In genomic region chr11:75320643-75321042, GRCh38 we compare ENCODE assay signal across 25 cellular contexts. TPM values are rescaled to one million over a fixed set of nuclear protein-coding genes. Genes with fewer than 3 reads are reported as not detected.
DNase-seq lines count a peak whose midpoint lies in the region; ATAC-seq and TF ChIP-seq lines count a peak whose summit lies in the region.
"Had no signal": no experiment of that assay in that cellular context is flagged by ENCODE, and none has a peak within 500 bp of the region (broad histone marks: within the 10 kb centered on the region; RNA-seq: fewer than 3 reads in every experiment).

No MANE protein-coding gene starts in this region.

- H3K9me3 ChIP-seq in neural progenitor cell (ENCODE audit: low read depth) = no peaks in the 10 kb centered on the region
- H3K9me3 ChIP-seq: SJSA1 had no signal

- no peak overlapping the region for H3K9ac ChIP-seq in neural progenitor cell
- H3K9ac ChIP-seq: KMS-11 had no signal

- no peaks in the 10 kb centered on the region for H3K79me2 ChIP-seq in neural progenitor cell (ENCODE audit: low read depth)

- H3K4me2 ChIP-seq in neural progenitor cell = no peak overlapping the region
- H3K4me2 ChIP-seq: KMS-11 had no signal

- H3K36me3 ChIP-seq in neural progenitor cell = no peaks in the 10 kb centered on the region
- H3K36me3 ChIP-seq: SJSA1 had no signal

- H3K36me3 Mint-ChIP-seq in natural killer cell (no peaks in the 10 kb centered on the region), endothelial cell (ENCODE audit: low read depth, unreplicated experiment) (peaks cover 24% of the 10 kb centered on the region), neural progenitor cell (no peaks in the 10 kb centered on the region), nephron progenitor cell (ENCODE audit: low read depth) (no peaks in the 10 kb centered on the region)
- H3K36me3 Mint-ChIP-seq in natural killer cell treated with Interleukin-12 subunit alpha and Interleukin-12 subunit beta and Interleukin-15 and Interleukin-18, amount 100 ng/mL, for 72 hours = no peaks in the 10 kb centered on the region
- no peaks in the 10 kb centered on the region for H3K36me3 Mint-ChIP-seq in activated naive CD4-positive, alpha-beta T cell treated with anti-CD3 and anti-CD28 coated beads, Interleukin-2, amount 10 ng/mL, durations not matched to agents 7 days and 5 days

- CTCF ChIA-PET in activated naive CD4-positive, alpha-beta T cell treated with anti-CD3 and anti-CD28 coated beads, Interleukin-2, amount 10 ng/mL, durations not matched to agents 7 days and 5 days (lab: Charles Lee) = no interaction called here

- no peaks in the 10 kb centered on the region for H4K20me1 ChIP-seq in neural progenitor cell (ENCODE audit: low read depth)

- no peak overlapping the region for H3K4me3 ChIP-seq in neural progenitor cell
- H3K4me3 ChIP-seq: SJSA1 had no signal

- H3K4me3 Mint-ChIP-seq in natural killer cell (no peak overlapping the region), endothelial cell (ENCODE audit: unreplicated experiment) (no peak overlapping the region), neural progenitor cell (no peak overlapping the region), nephron progenitor cell (no peak overlapping the region)
- no peak overlapping the region for H3K4me3 Mint-ChIP-seq in natural killer cell treated with Interleukin-12 subunit alpha and Interleukin-12 subunit beta and Interleukin-15 and Interleukin-18, amount 100 ng/mL, for 72 hours
- no peak overlapping the region for H3K4me3 Mint-ChIP-seq in activated naive CD4-positive, alpha-beta T cell treated with anti-CD3 and anti-CD28 coated beads, Interleukin-2, amount 10 ng/mL, durations not matched to agents 7 days and 5 days
- H3K4me3 Mint-ChIP-seq: activated CD4-positive, alpha-beta T cell treated with anti-CD3 and anti-CD28 coated beads, Interleukin-2, amount 10 ng/mL, durations not matched to agents 24 days and 14 days; activated T-cell treated with anti-CD3 and anti-CD28 coated beads, Interleukin-2, amount 50 U/mL, for 4 hours; neural crest cell; stimulated activated naive CD8-positive, alpha-beta T cell treated with anti-CD3 and anti-CD28 coated beads, Interleukin-15, amount 100 ng/mL, for 72 hours; type B pancreatic cell had no signal

- no peak overlapping the region for H3K27ac ChIP-seq in neural progenitor cell
- H3K27ac ChIP-seq: KMS-11, SJSA1 had no signal

- H3K4me1 ChIP-seq in neural progenitor cell = no peaks in the 10 kb centered on the region

- H3K27me3 Mint-ChIP-seq in natural killer cell (ENCODE audit: low read depth in 2 of 2) = no peaks in the 10 kb centered on the region
- no peaks in the 10 kb centered on the region for H3K27me3 Mint-ChIP-seq in natural killer cell treated with Interleukin-12 subunit alpha and Interleukin-12 subunit beta and Interleukin-15 and Interleukin-18, amount 100 ng/mL, for 72 hours
- H3K27me3 Mint-ChIP-seq in endothelial cell (ENCODE audit: unreplicated experiment) = peaks cover 8% of the 10 kb centered on the region
- H3K27me3 Mint-ChIP-seq in neural progenitor cell (ENCODE audit: insufficient read depth, low read depth) = peaks cover 9% of the 10 kb centered on the region
- no peaks in the 10 kb centered on the region for H3K27me3 Mint-ChIP-seq in activated naive CD4-positive, alpha-beta T cell treated with anti-CD3 and anti-CD28 coated beads, Interleukin-2, amount 10 ng/mL, durations not matched to agents 7 days and 5 days
- peaks cover 11% of the 10 kb centered on the region for H3K27me3 Mint-ChIP-seq in nephron progenitor cell (ENCODE audit: low read depth, poor library complexity)
- H3K27me3 Mint-ChIP-seq: activated CD4-positive, alpha-beta T cell treated with anti-CD3 and anti-CD28 coated beads, Interleukin-2, amount 10 ng/mL, durations not matched to agents 24 days and 14 days; progenitor cell of endocrine pancreas; stimulated activated naive CD8-positive, alpha-beta T cell treated with anti-CD3 and anti-CD28 coated beads, Interleukin-15, amount 100 ng/mL, for 72 hours; type B pancreatic cell had no signal

- H3F3A ChIP-seq in neural progenitor cell (ENCODE audit: low read depth) = no peaks in the 10 kb centered on the region

- H3K27ac Mint-ChIP-seq in natural killer cell (peak overlapping the region; percentile 18 to 71), endothelial cell (ENCODE audit: unreplicated experiment) (peak overlapping the region; percentile 48), neural progenitor cell (peak overlapping the region; percentile 77), nephron progenitor cell (no peak overlapping the region)
- H3K27ac Mint-ChIP-seq in natural killer cell treated with Interleukin-12 subunit alpha and Interleukin-12 subunit beta and Interleukin-15 and Interleukin-18, amount 100 ng/mL, for 72 hours = peak overlapping the region in 1 of 2 donors; percentile 76
- no peak overlapping the region for H3K27ac Mint-ChIP-seq in activated naive CD4-positive, alpha-beta T cell treated with anti-CD3 and anti-CD28 coated beads, Interleukin-2, amount 10 ng/mL, durations not matched to agents 7 days and 5 days
- H3K27ac Mint-ChIP-seq: activated CD4-positive, alpha-beta T cell treated with anti-CD3 and anti-CD28 coated beads, Interleukin-2, amount 10 ng/mL, durations not matched to agents 24 days and 14 days; progenitor cell of endocrine pancreas; type B pancreatic cell had no signal

- H2AFZ ChIP-seq in neural progenitor cell (replicated peaks) = no peak overlapping the region

- no peak for TF ChIP-seq CTCF in natural killer cell (IDR thresholded peaks at IDR 0.05)
- no peak for TF ChIP-seq CTCF in endothelial cell (IDR thresholded peaks at IDR 0.05; ENCODE audit: unreplicated experiment)
- TF ChIP-seq CTCF in neural progenitor cell (IDR thresholded peaks at IDR 0.05) = no peak
- no peak for TF ChIP-seq CTCF in nephron progenitor cell (IDR thresholded peaks at IDR 0.05)

- H3K4me1 Mint-ChIP-seq in natural killer cell (peaks cover 61 to 81% of the 10 kb centered on the region in 2 donors), endothelial cell (ENCODE audit: unreplicated experiment) (peaks cover 76% of the 10 kb centered on the region), neural progenitor cell (peaks cover 8% of the 10 kb centered on the region), nephron progenitor cell (peaks cover 14% of the 10 kb centered on the region)
- H3K4me1 Mint-ChIP-seq in natural killer cell treated with Interleukin-12 subunit alpha and Interleukin-12 subunit beta and Interleukin-15 and Interleukin-18, amount 100 ng/mL, for 72 hours (ENCODE audit: low read depth in 2 of 2) = peaks cover 30 to 53% of the 10 kb centered on the region in 2 donors
- H3K4me1 Mint-ChIP-seq in activated naive CD4-positive, alpha-beta T cell treated with anti-CD3 and anti-CD28 coated beads, Interleukin-2, amount 10 ng/mL, durations not matched to agents 7 days and 5 days = peaks cover 29% of the 10 kb centered on the region

- no peaks in the 10 kb centered on the region for H3K27me3 ChIP-seq in neural progenitor cell
- H3K27me3 ChIP-seq: SJSA1 had no signal

- DNase-seq in natural killer cell = no peak
- DNase-seq in natural killer cell treated with Interleukin-12 subunit alpha and Interleukin-12 subunit beta and Interleukin-15 and Interleukin-18, amount 100 ng/mL, for 72 hours (ENCODE audit: low spot score) = no peak
- DNase-seq in endothelial cell (ENCODE audit: low spot score) = no peak
- no peak for DNase-seq in neural progenitor cell (ENCODE audit: low spot score)
- DNase-seq in activated naive CD4-positive, alpha-beta T cell treated with anti-CD3 and anti-CD28 coated beads, Interleukin-2, amount 10 ng/mL, durations not matched to agents 7 days and 5 days = no peak
- no peak for DNase-seq in nephron progenitor cell
- DNase-seq: ACHN; activated CD4-positive, alpha-beta T cell treated with anti-CD3 and anti-CD28 coated beads, Interleukin-2, amount 10 ng/mL, durations not matched to agents 24 days and 14 days; activated T-cell treated with anti-CD3 and anti-CD28 coated beads, Interleukin-2, amount 50 U/mL, for 4 hours; amniotic stem cell; EL; glutamatergic neuron; GOT3; mesenchymal stem cell; NCI-H1436 treated with DMSO at 0.1 percent for 48 hours; NCI-H2107; stimulated activated CD4-positive, alpha-beta T cell treated with anti-CD3 and anti-CD28 coated beads, Interleukin-15, amount 100 ng/mL, for 24 hours; stimulated activated naive CD8-positive, alpha-beta T cell treated with anti-CD3 and anti-CD28 coated beads, Interleukin-15, amount 100 ng/mL, for 72 hours had no signal

- ATAC-seq in natural killer cell = no peak
- no peak for ATAC-seq in natural killer cell treated with Interleukin-12 subunit alpha and Interleukin-12 subunit beta and Interleukin-15 and Interleukin-18, amount 100 ng/mL, for 72 hours
- ATAC-seq in HG03045 (IDR thresholded peaks at IDR 0.05; ENCODE audit: unreplicated experiment) = no peak
- ATAC-seq in HG03469 (IDR thresholded peaks at IDR 0.05; ENCODE audit: unreplicated experiment) = no peak
- ATAC-seq: activated T-cell treated with anti-CD3 and anti-CD28 coated beads, Interleukin-2, amount 50 U/mL, for 4 hours; stimulated activated naive CD8-positive, alpha-beta T cell treated with anti-CD3 and anti-CD28 coated beads, Interleukin-15, amount 100 ng/mL, for 72 hours had no signal

- intact Hi-C loops in natural killer cell (cut with micrococcal nuclease) = no loop called here

- H3K9me3 Mint-ChIP-seq in natural killer cell = no peaks in the 10 kb centered on the region
- no peaks in the 10 kb centered on the region for H3K9me3 Mint-ChIP-seq in natural killer cell treated with Interleukin-12 subunit alpha and Interleukin-12 subunit beta and Interleukin-15 and Interleukin-18, amount 100 ng/mL, for 72 hours
- no peaks in the 10 kb centered on the region for H3K9me3 Mint-ChIP-seq in endothelial cell (ENCODE audit: unreplicated experiment)
- H3K9me3 Mint-ChIP-seq in neural progenitor cell = no peaks in the 10 kb centered on the region
- H3K9me3 Mint-ChIP-seq in activated naive CD4-positive, alpha-beta T cell treated with anti-CD3 and anti-CD28 coated beads, Interleukin-2, amount 10 ng/mL, durations not matched to agents 7 days and 5 days = no peaks in the 10 kb centered on the region
- H3K9me3 Mint-ChIP-seq in nephron progenitor cell = no peaks in the 10 kb centered on the region
- H3K9me3 Mint-ChIP-seq: activated CD4-positive, alpha-beta T cell treated with anti-CD3 and anti-CD28 coated beads, Interleukin-2, amount 10 ng/mL, durations not matched to agents 24 days and 14 days; activated T-cell treated with anti-CD3 and anti-CD28 coated beads, Interleukin-2, amount 50 U/mL, for 4 hours; neural crest cell; stimulated activated naive CD8-positive, alpha-beta T cell treated with anti-CD3 and anti-CD28 coated beads, Interleukin-15, amount 100 ng/mL, for 72 hours; type B pancreatic cell had no signal

RNA-seq across cellular contexts. Expression of gene ARRB1, which starts 30.8 kb away (rescaled TPM):
- total RNA-seq in natural killer cell (100 to 1,000 TPM; 128 to 200 (median 174) TPM), endothelial cell (ENCODE audit: unreplicated experiment) (197 TPM), neural progenitor cell (ENCODE audit: low replicate concordance) (1.0 and 1.8 TPM in 2 replicates)
- total RNA-seq in natural killer cell treated with Interleukin-12 subunit alpha and Interleukin-12 subunit beta and Interleukin-15 and Interleukin-18, amount 100 ng/mL, for 72 hours = 10 to 100 TPM; 47.8 to 54.5 TPM

Comparison
In these comparisons a context has a peak if more than half of its experiments do, and no peak if none do; other contexts are left out.
1. H3K27ac Mint-ChIP-seq: peak in natural killer cell (2 of 2), endothelial cell (single experiment) and neural progenitor cell (single experiment); none in activated naive CD4-positive, alpha-beta T cell treated with anti-CD3 and anti-CD28 coated beads, Interleukin-2, amount 10 ng/mL, durations not matched to agents 7 days and 5 days (single experiment) and nephron progenitor cell (single experiment).
2. RNA of gene ARRB1, which starts 30.8 kb away (total RNA-seq): 197 TPM in endothelial cell (single experiment), 128 to 200 TPM in natural killer cell and 47.8 to 54.5 TPM in natural killer cell treated with Interleukin-12 subunit alpha and Interleukin-12 subunit beta and Interleukin-15 and Interleukin-18, amount 100 ng/mL, for 72 hours; 1.0 to 1.8 TPM in neural progenitor cell; every median in the first group is over 10 times any median in the second.